13 cellular contexts compared by ENCODE assay signal in genomic region chr1:19062258-19063029, GRCh38.
DNase-seq lines count a peak whose midpoint lies in the region; ATAC-seq and TF ChIP-seq lines count a peak whose summit lies in the region.
"Had no signal": no experiment of that assay in that cellular context is flagged by ENCODE, and none has a peak within 500 bp of the region (broad histone marks: within the 10 kb centered on the region; RNA-seq: fewer than 3 reads in every experiment).

No MANE protein-coding gene starts in this region.

- H3K9me3 Mint-ChIP-seq in activated CD4-positive, alpha-beta memory T cell treated with anti-CD3 and anti-CD28 coated beads for 36 hours: peaks cover 5% of the 10 kb centered on the region
- H3K9me3 Mint-ChIP-seq in activated CD4-positive, alpha-beta memory T cell treated with anti-CD3 and anti-CD28 coated beads, Interleukin-2, amount 10 ng/mL, durations not matched to agents 7 days and 5 days: peaks cover 11% of the 10 kb centered on the region
- peaks cover 18% of the 10 kb centered on the region for H3K9me3 Mint-ChIP-seq in WTC11

- peaks cover 5% of the 10 kb centered on the region for H3K27me3 Mint-ChIP-seq in activated CD4-positive, alpha-beta memory T cell treated with anti-CD3 and anti-CD28 coated beads for 36 hours
- peaks cover 4% of the 10 kb centered on the region for H3K27me3 Mint-ChIP-seq in activated CD4-positive, alpha-beta memory T cell treated with anti-CD3 and anti-CD28 coated beads, Interleukin-2, amount 10 ng/mL, durations not matched to agents 7 days and 5 days
- H3K27me3 Mint-ChIP-seq in WTC11 (ENCODE audit: low read depth): peaks cover 3% of the 10 kb centered on the region; the same call in 1 of the 2 replicates

- no peaks in the 10 kb centered on the region for H3K79me1 ChIP-seq in mesendoderm (ENCODE audit: low read length)

- H3K36me3 ChIP-seq in HEK293 (ENCODE audit: control insufficient read depth in 2 of 2, insufficient read depth in 1 of 2, low read length in 2 of 2): no peaks in the 10 kb centered on the region
- H3K36me3 ChIP-seq in mesendoderm (ENCODE audit: control insufficient read depth, insufficient read depth, low read length): no peaks in the 10 kb centered on the region
- no peaks in the 10 kb centered on the region for H3K36me3 ChIP-seq in smooth muscle cell (ENCODE audit: low read depth)
- H3K36me3 ChIP-seq: ascending aorta had no signal

- TF ChIP-seq CTCF in HEK293 (tag by site-specific recombination; IDR thresholded peaks at IDR 0.05) (no peak), WTC11 (IDR thresholded peaks at IDR 0.05) (no peak), smooth muscle cell (IDR thresholded peaks at IDR 0.05; ENCODE audit: borderline replicate concordance, insufficient read depth, poor library complexity, severe bottlenecking) (no peak)

- CTCF ChIA-PET in activated CD4-positive, alpha-beta memory T cell treated with anti-CD3 and anti-CD28 coated beads for 36 hours (lab: Charles Lee): interaction anchor here (2.0 kb wide), 1 partner anchor 150 kb away, joined by 7 read pairs; no protein-coding TSS in a partner anchor
- CTCF ChIA-PET in activated CD4-positive, alpha-beta memory T cell treated with anti-CD3 and anti-CD28 coated beads, Interleukin-2, amount 10 ng/mL, durations not matched to agents 7 days and 5 days (lab: Charles Lee): no interaction called here
- CTCF ChIA-PET in HEK293 (lab: Yijun Ruan, JAX) (interaction anchor here (1.1 to 1.6 kb wide), 2 partner anchors 124 to 149 kb away, joined by 3 read pairs; no protein-coding TSS in a partner anchor), WTC11 (lab: Charles Lee) (interaction anchor here (2.1 to 2.3 kb wide), 2 partner anchors 150 to 155 kb away, joined by 8 read pairs; no protein-coding TSS in a partner anchor)

- H2AK5ac ChIP-seq in mesendoderm (ENCODE audit: low read length): no peak overlapping the region

- no peak overlapping the region for H3K4me2 ChIP-seq in mesendoderm (ENCODE audit: low read length)
- H3K4me2 ChIP-seq in smooth muscle cell: no peak overlapping the region

- no peak overlapping the region for H3K4me3 Mint-ChIP-seq in activated CD4-positive, alpha-beta memory T cell treated with anti-CD3 and anti-CD28 coated beads for 36 hours
- no peak overlapping the region for H3K4me3 Mint-ChIP-seq in activated CD4-positive, alpha-beta memory T cell treated with anti-CD3 and anti-CD28 coated beads, Interleukin-2, amount 10 ng/mL, durations not matched to agents 7 days and 5 days
- no peak overlapping the region for H3K4me3 Mint-ChIP-seq in WTC11
- H3K4me3 Mint-ChIP-seq: neural crest cell had no signal

- H3K36me3 Mint-ChIP-seq in activated CD4-positive, alpha-beta memory T cell treated with anti-CD3 and anti-CD28 coated beads for 36 hours: no peaks in the 10 kb centered on the region
- peaks cover 9% of the 10 kb centered on the region for H3K36me3 Mint-ChIP-seq in activated CD4-positive, alpha-beta memory T cell treated with anti-CD3 and anti-CD28 coated beads, Interleukin-2, amount 10 ng/mL, durations not matched to agents 7 days and 5 days (ENCODE audit: low read depth)
- peaks cover 5% of the 10 kb centered on the region for H3K36me3 Mint-ChIP-seq in WTC11

- H2BK5ac ChIP-seq in mesendoderm (ENCODE audit: low read length): no peak overlapping the region

- H3K9ac ChIP-seq in mesendoderm (ENCODE audit: low read length) (no peak overlapping the region), smooth muscle cell (ENCODE audit: low read depth) (no peak overlapping the region)

- no CpG with 5 or more reads among the region's 8 CpGs for WGBS in mesendoderm (ENCODE audit: extremely low coverage, insufficient coverage, low lambda C conversion rate)
- 81% methylated on average over 8 of the region's 8 CpGs for WGBS in smooth muscle cell (ENCODE audit: low lambda C conversion rate)

- H3K79me2 ChIP-seq in mesendoderm (ENCODE audit: control insufficient read depth, insufficient read depth, low read length) (no peaks in the 10 kb centered on the region), smooth muscle cell (ENCODE audit: low read depth) (no peaks in the 10 kb centered on the region)

- H3K27ac Mint-ChIP-seq in activated CD4-positive, alpha-beta memory T cell treated with anti-CD3 and anti-CD28 coated beads for 36 hours: no peak overlapping the region
- no peak overlapping the region for H3K27ac Mint-ChIP-seq in activated CD4-positive, alpha-beta memory T cell treated with anti-CD3 and anti-CD28 coated beads, Interleukin-2, amount 10 ng/mL, durations not matched to agents 7 days and 5 days
- H3K27ac Mint-ChIP-seq in WTC11: no peak overlapping the region

- H3F3A ChIP-seq in smooth muscle cell (ENCODE audit: low read depth): no peaks in the 10 kb centered on the region

- peaks cover 2% of the 10 kb centered on the region for H3K4me1 Mint-ChIP-seq in activated CD4-positive, alpha-beta memory T cell treated with anti-CD3 and anti-CD28 coated beads for 36 hours (ENCODE audit: low read depth)
- peaks cover 3% of the 10 kb centered on the region for H3K4me1 Mint-ChIP-seq in activated CD4-positive, alpha-beta memory T cell treated with anti-CD3 and anti-CD28 coated beads, Interleukin-2, amount 10 ng/mL, durations not matched to agents 7 days and 5 days
- no peaks in the 10 kb centered on the region for H3K4me1 Mint-ChIP-seq in WTC11

- H3K56ac ChIP-seq in mesendoderm (ENCODE audit: low read length): no peak overlapping the region

- H3K4ac ChIP-seq in mesendoderm (ENCODE audit: low read depth, low read length): no peak overlapping the region

- H3K18ac ChIP-seq in mesendoderm (ENCODE audit: low read length): no peak overlapping the region

- H3K4me1 ChIP-seq in HEK293 (ENCODE audit: control insufficient read depth, insufficient read depth, low read length) (no peaks in the 10 kb centered on the region), mesendoderm (ENCODE audit: control insufficient read depth, low read depth, low read length) (peaks cover 3% of the 10 kb centered on the region), smooth muscle cell (ENCODE audit: low read depth) (peaks cover 3% of the 10 kb centered on the region)

- peak; percentile 30 for DNase-seq in activated CD4-positive, alpha-beta memory T cell treated with anti-CD3 and anti-CD28 coated beads for 36 hours
- DNase-seq in activated CD4-positive, alpha-beta memory T cell treated with anti-CD3 and anti-CD28 coated beads, Interleukin-2, amount 10 ng/mL, durations not matched to agents 7 days and 5 days: no peak
- DNase-seq in WTC11 (ENCODE audit: low spot score): no peak
- peak; percentile 51 for DNase-seq in mesendoderm
- no peak for DNase-seq in EL
- DNase-seq in smooth muscle cell (lab: John Stamatoyannopoulos, UW; ENCODE audit: unreplicated experiment): no peak
- DNase-seq: NCI-H2107, retina, T1000 had no signal

- no peak overlapping the region for H3K27ac ChIP-seq in HEK293 (ENCODE audit: extremely low read depth, low read depth, low read length)
- no peak overlapping the region for H3K27ac ChIP-seq in mesendoderm (ENCODE audit: low read depth, low read length)
- no peak overlapping the region for H3K27ac ChIP-seq in smooth muscle cell (ENCODE audit: low read depth)
- H3K27ac ChIP-seq: ascending aorta had no signal

- H4K20me1 ChIP-seq in smooth muscle cell (ENCODE audit: low read depth): no peaks in the 10 kb centered on the region

- H2BK15ac ChIP-seq in mesendoderm (replicated peaks; ENCODE audit: low read depth): no peak overlapping the region

- H3K27me3 ChIP-seq in mesendoderm (ENCODE audit: insufficient read depth, low read length, poor library complexity) (no peaks in the 10 kb centered on the region), smooth muscle cell (ENCODE audit: low read depth) (no peaks in the 10 kb centered on the region)
- H3K27me3 ChIP-seq: ascending aorta had no signal

- H2AFZ ChIP-seq in smooth muscle cell (ENCODE audit: low read depth): no peak overlapping the region

- no peak overlapping the region for H2BK120ac ChIP-seq in mesendoderm (ENCODE audit: low read depth, low read length)

- no peak overlapping the region for H4K5ac ChIP-seq in mesendoderm (ENCODE audit: low read length)

- no peak for ATAC-seq in WTC11
- no peak for ATAC-seq in GM18498 (IDR thresholded peaks at IDR 0.05; ENCODE audit: unreplicated experiment)

- intact Hi-C loops in activated CD4-positive, alpha-beta memory T cell treated with anti-CD3 and anti-CD28 coated beads for 36 hours (cut with micrococcal nuclease): no loop called here

- H4K8ac ChIP-seq in mesendoderm (ENCODE audit: low read depth, low read length): no peak overlapping the region

- H3K23ac ChIP-seq in mesendoderm (ENCODE audit: low read length): no peak overlapping the region

- H3K9me3 ChIP-seq in HEK293 (ENCODE audit: control insufficient read depth, insufficient read depth, low read depth, low read length): no peaks in the 10 kb centered on the region
- no peaks in the 10 kb centered on the region for H3K9me3 ChIP-seq in smooth muscle cell (replicated peaks; ENCODE audit: low read depth)
- H3K9me3 ChIP-seq: ascending aorta had no signal

- POLR2A ChIA-PET in activated CD4-positive, alpha-beta memory T cell treated with anti-CD3 and anti-CD28 coated beads for 36 hours (lab: Charles Lee): no interaction called here
- POLR2A ChIA-PET in activated CD4-positive, alpha-beta memory T cell treated with anti-CD3 and anti-CD28 coated beads, Interleukin-2, amount 10 ng/mL, durations not matched to agents 7 days and 5 days (lab: Charles Lee): interaction anchor here (1.3 kb wide), 1 partner anchor 14 kb away, joined by 3 read pairs; no protein-coding TSS in a partner anchor
- POLR2A ChIA-PET in HEK293 (lab: Yijun Ruan, JAX): interaction anchor here (0.6 kb wide), 1 partner anchor 440 kb away, joined by 6 read pairs; no protein-coding TSS in a partner anchor
- POLR2A ChIA-PET in WTC11 (lab: Charles Lee): no interaction called here

- no peak overlapping the region for H3K4me3 ChIP-seq in HEK293 (ENCODE audit: low read depth, low read length)
- no peak overlapping the region for H3K4me3 ChIP-seq in mesendoderm (ENCODE audit: low read length)
- no peak overlapping the region for H3K4me3 ChIP-seq in smooth muscle cell
- H3K4me3 ChIP-seq: ascending aorta had no signal

TF ChIP-seq in HEK293, 187 proteins besides CTCF, POLR2A, EP300 and RAD21 (continues in another document):
- TF ChIP-seq KLF9 (tag by site-specific recombination; IDR thresholded peaks at IDR 0.05; ENCODE audit: low read depth) (peak; percentile 32; the same call in 1 of the 2 replicates), KLF1 (tag by site-specific recombination; IDR thresholded peaks at IDR 0.05) (peak; percentile 46), ZNF768 (tag by site-specific recombination; IDR thresholded peaks at IDR 0.05) (peak; percentile 63; the same call in 1 of the 2 replicates)

TF ChIP-seq in WTC11, 78 proteins besides CTCF, POLR2A, EP300 and RAD21 (continues in another document):
- TF ChIP-seq, protein P1, sequence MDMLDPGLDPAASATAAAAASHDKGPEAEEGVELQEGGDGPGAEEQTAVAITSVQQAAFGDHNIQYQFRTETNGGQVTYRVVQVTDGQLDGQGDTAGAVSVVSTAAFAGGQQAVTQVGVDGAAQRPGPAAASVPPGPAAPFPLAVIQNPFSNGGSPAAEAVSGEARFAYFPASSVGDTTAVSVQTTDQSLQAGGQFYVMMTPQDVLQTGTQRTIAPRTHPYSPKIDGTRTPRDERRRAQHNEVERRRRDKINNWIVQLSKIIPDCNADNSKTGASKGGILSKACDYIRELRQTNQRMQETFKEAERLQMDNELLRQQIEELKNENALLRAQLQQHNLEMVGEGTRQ (CRISPR knock-in tag; IDR thresholded peaks at IDR 0.05): peak; percentile 67
- no peak for TF ChIP-seq ZNF121 (CRISPR knock-in tag; IDR thresholded peaks at IDR 0.05)

Comparison
In these comparisons a context has a peak if more than half of its experiments do, and no peak if none do; other contexts are left out.
1. DNase-seq: peak in activated CD4-positive, alpha-beta memory T cell treated with anti-CD3 and anti-CD28 coated beads for 36 hours (single experiment) and mesendoderm (single experiment); none in activated CD4-positive, alpha-beta memory T cell treated with anti-CD3 and anti-CD28 coated beads, Interleukin-2, amount 10 ng/mL, durations not matched to agents 7 days and 5 days (single experiment), WTC11 (single experiment), EL (single experiment) and smooth muscle cell (single experiment).
2. POLR2A ChIA-PET loops: an anchor here in activated CD4-positive, alpha-beta memory T cell treated with anti-CD3 and anti-CD28 coated beads, Interleukin-2, amount 10 ng/mL, durations not matched to agents 7 days and 5 days (1.3 kb wide) and HEK293 (0.6 kb wide); none called in activated CD4-positive, alpha-beta memory T cell treated with anti-CD3 and anti-CD28 coated beads for 36 hours and WTC11.